In the genomic region with DNA sequence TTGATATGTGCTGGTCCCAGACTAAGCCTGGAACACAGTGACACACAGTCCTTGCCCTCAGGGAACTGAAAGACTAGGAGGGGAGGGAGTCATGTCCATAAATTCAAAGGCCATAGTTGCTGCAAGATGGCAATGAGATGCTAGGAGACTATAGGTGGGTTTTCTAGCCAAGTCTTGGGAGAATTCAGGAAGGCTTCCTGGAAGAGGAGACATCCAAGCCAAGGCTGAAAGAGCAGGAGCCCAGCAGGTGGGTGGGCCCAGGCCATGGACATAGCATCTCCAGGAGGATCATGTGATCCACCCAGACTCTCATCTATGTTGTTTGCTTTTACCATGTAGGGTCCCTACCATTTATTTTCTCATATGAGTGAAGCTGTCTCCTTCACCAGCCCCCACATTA, we compare ENCODE assay signal across 6 cellular contexts.
"Had no signal": no experiment of that assay in that cellular context is flagged by ENCODE, and none has a peak within 500 bp of the region (broad histone marks: within the 10 kb centered on the region; RNA-seq: fewer than 3 reads in every experiment).

No MANE protein-coding gene starts in this region.

- ATAC-seq: HepG2 had no signal

- DNase-seq: IMR-90, KBM-7, KG1 had no signal

- FAIRE-seq: HepG2, HTR-8/SVneo had no signal

- H3K27ac ChIP-seq: HL-60 had no signal
